In genomic region chr7:106583706-106584690, GRCh38 we compare ENCODE assay signal across 21 cellular contexts.
"Had no signal": no experiment of that assay in that cellular context is flagged by ENCODE, and none has a peak within 500 bp of the region (broad histone marks: within the 10 kb centered on the region; RNA-seq: fewer than 3 reads in every experiment).

No MANE protein-coding gene starts in this region.

- H3K27ac ChIP-seq: KMS-11, SJSA1 had no signal

- H3K27me3 ChIP-seq: SJSA1 had no signal

- H3K4me1 ChIP-seq: SJSA1 had no signal

- H3K4me2 ChIP-seq: KMS-11, SK-N-SH had no signal

- H3K36me3 ChIP-seq: SJSA1 had no signal

- DNase-seq: Kasumi-1, MM.1S, NCI-H1092 treated with DMSO at 0.1 percent for 48 hours, NCI-H1436, NCI-H187, NCI-H2029, NCI-H2081 treated with DMSO at 0.1 percent for 48 hours, NCI-H2171, NCI-H226, NCI-H446, NCI-H510A, NCI-H524 treated with DMSO at 0.1 percent for 48 hours, NCI-H69, NCI-H774, Right ventricle myocardium superior, RPMI8226, SIG-M5, SK-N-SH had no signal

- H3K9me3 ChIP-seq: SJSA1, SK-N-SH had no signal

- FAIRE-seq: RCC 7860 had no signal

- H3K4me3 ChIP-seq: SJSA1 had no signal

- H3K9ac ChIP-seq: KMS-11, SK-N-SH had no signal
